ENCODE assay signal across 32 cellular contexts in genomic region chr7:78215199-78215598, GRCh38.
"Had no signal": no experiment of that assay in that cellular context is flagged by ENCODE, and none has a peak within 500 bp of the region (broad histone marks: within the 10 kb centered on the region; RNA-seq: fewer than 3 reads in every experiment).

No MANE protein-coding gene starts in this region.

- DNase-seq: activated B cell treated with CpG ODN at 0.5 μM for 24 hours; activated CD4-positive, alpha-beta T cell treated with anti-CD3 and anti-CD28 coated beads for 48 hours; activated CD4-positive, alpha-beta T cell treated with anti-CD3 and anti-CD28 coated beads, Interleukin-2, amount 50 U/mL, for 1 hour; activated CD4-positive, alpha-beta T cell treated with anti-CD3 and anti-CD28 coated beads, Interleukin-2, amount 50 U/mL, for 48 hours; activated CD8-positive, alpha-beta memory T cell treated with anti-CD3 and anti-CD28 coated beads for 24 hours; activated CD8-positive, alpha-beta T cell treated with anti-CD3 and anti-CD28 coated beads for 36 hours; activated effector memory CD4-positive, alpha-beta T cell treated with Interleukin-2 at 50 U/mL for 16 hours; activated gamma-delta T cell treated with Interleukin-2 at 50 U/mL for 16 hours; activated naive CD4-positive, alpha-beta T cell treated with anti-CD3 and anti-CD28 coated beads, Interleukin-2, amount 50 U/mL, for 16 hours; activated naive CD4-positive, alpha-beta T cell treated with Interleukin-2 at 50 U/mL for 16 hours; activated T-cell treated with anti-CD3 and anti-CD28 coated beads, Interleukin-2, amount 50 U/mL, for 4 hours; amniotic stem cell; anterior cingulate cortex; body of pancreas; central memory CD4-positive, alpha-beta T cell; cerebellar nuclear complex; colonic mucosa; effector CD8-positive, alpha-beta T cell; esophagus squamous epithelium; foreskin melanocyte; T-helper 1 cell; T-helper 17 cell; T1000; WERI-Rb-1 had no signal

- H3K27me3 ChIP-seq: body of pancreas, cardiac muscle cell, colonic mucosa, esophagus squamous epithelium, gastroesophageal sphincter had no signal

- H3K27ac Mint-ChIP-seq: activated B cell treated with CpG ODN at 0.5 μM for 24 hours; activated CD8-positive, alpha-beta T cell treated with anti-CD3 and anti-CD28 coated beads for 36 hours; activated naive CD8-positive, alpha-beta T cell; activated T-helper 17 cell treated with anti-CD3 and anti-CD28 coated beads, Interleukin-2, amount 50 U/mL, for 72 hours; T-helper 17 cell; T-helper 2 cell treated with Interferon-gamma antibody and Interleukin-4, amounts not matched to agents 5 μg/mL and 100 μg/mL, for 36 hours had no signal

- FAIRE-seq: endometrium, endothelial cell of umbilical vein had no signal

- H3K4me1 Mint-ChIP-seq: activated B cell treated with CpG ODN at 0.5 μM for 24 hours; activated T-helper 17 cell treated with anti-CD3 and anti-CD28 coated beads, Interleukin-2, amount 50 U/mL, for 72 hours; T-helper 17 cell had no signal

- H3K4me3 Mint-ChIP-seq: activated B cell treated with CpG ODN at 0.5 μM for 24 hours; activated CD8-positive, alpha-beta T cell treated with anti-CD3 and anti-CD28 coated beads for 36 hours; activated naive CD8-positive, alpha-beta T cell; activated T-cell treated with anti-CD3 and anti-CD28 coated beads, Interleukin-2, amount 50 U/mL, for 4 hours; activated T-helper 17 cell treated with anti-CD3 and anti-CD28 coated beads, Interleukin-2, amount 50 U/mL, for 72 hours; T-helper 17 cell; T-helper 2 cell treated with Interferon-gamma antibody and Interleukin-4, amounts not matched to agents 5 μg/mL and 100 μg/mL, for 36 hours had no signal

- ATAC-seq: activated CD4-positive, CD25-positive, alpha-beta regulatory T cell treated with anti-CD3 and anti-CD28 coated beads, Interleukin-2, amount 50 U/mL, for 24 hours; activated CD8-positive, alpha-beta T cell treated with anti-CD3 and anti-CD28 coated beads for 36 hours; activated T-cell treated with anti-CD3 and anti-CD28 coated beads, Interleukin-2, amount 50 U/mL, for 4 hours; activated T-helper 17 cell treated with anti-CD3 and anti-CD28 coated beads, Interleukin-2, amount 50 U/mL, for 72 hours; body of pancreas; gastroesophageal sphincter; T-helper 17 cell had no signal

- H3K9me3 Mint-ChIP-seq: activated B cell treated with CpG ODN at 0.5 μM for 24 hours; activated CD8-positive, alpha-beta T cell treated with anti-CD3 and anti-CD28 coated beads for 36 hours; activated T-cell treated with anti-CD3 and anti-CD28 coated beads, Interleukin-2, amount 50 U/mL, for 4 hours; activated T-helper 17 cell treated with anti-CD3 and anti-CD28 coated beads, Interleukin-2, amount 50 U/mL, for 72 hours; T-helper 2 cell treated with Interferon-gamma antibody and Interleukin-4, amounts not matched to agents 5 μg/mL and 100 μg/mL, for 36 hours had no signal

- H3K4me3 ChIP-seq: body of pancreas, cardiac muscle cell, colonic mucosa, esophagus squamous epithelium, gastroesophageal sphincter had no signal

- H3K36me3 ChIP-seq: cardiac muscle cell, colonic mucosa, esophagus squamous epithelium, gastroesophageal sphincter, WERI-Rb-1 had no signal
